ENCODE assay signal across 8 cellular contexts in genomic region chr19:38831142-38831605, GRCh38. TPM values are rescaled to one million over a fixed set of nuclear protein-coding genes. Genes with fewer than 3 reads are reported as not detected.
A peak's percentile ranks its signal among the peaks of the same experiment; 100 is the strongest.
DNase-seq lines count a peak whose midpoint lies in the region; ATAC-seq and TF ChIP-seq lines count a peak whose summit lies in the region.

No MANE protein-coding gene starts in this region.

- peak overlapping the region; percentile 53 to 88 (median 74) for H3K4me3 ChIP-seq in esophagus squamous epithelium
- peak overlapping the region; percentile 45 to 99 for H3K4me3 ChIP-seq in muscle layer of colon (ENCODE audit: low read depth in 1 of 2, low read length in 2 of 2)
- H3K4me3 ChIP-seq in urinary bladder (ENCODE audit: low read depth, low read length) = peak overlapping the region; percentile 58

- H3K4me1 ChIP-seq in esophagus squamous epithelium (peaks cover 24 to 65% (median 39%) of the 10 kb centered on the region in 3 donors), muscle layer of colon (ENCODE audit: insufficient read depth, low read length) (peaks cover 31% of the 10 kb centered on the region), urinary bladder (ENCODE audit: insufficient read depth) (no peaks in the 10 kb centered on the region)

- no peak for TF ChIP-seq CTCF in VCaP (conservative IDR thresholded peaks at IDR 0.05)
- no peak for TF ChIP-seq CTCF in esophagus squamous epithelium (IDR thresholded peaks at IDR 0.05)

- H3K36me3 ChIP-seq in esophagus squamous epithelium = peaks cover 13 to 60% (median 27%) of the 10 kb centered on the region in 3 donors
- H3K36me3 ChIP-seq in muscle layer of colon (ENCODE audit: insufficient read depth, low read length) = peaks cover 30% of the 10 kb centered on the region
- H3K36me3 ChIP-seq in urinary bladder (ENCODE audit: insufficient read depth) = peaks cover 2% of the 10 kb centered on the region

- intact Hi-C loops in esophagus squamous epithelium (cut with DNase I) = loop anchor here (10.0 kb wide), 1 partner anchor 96 kb away; no protein-coding TSS in a partner anchor

- peak overlapping the region; percentile 90 for H3K9ac ChIP-seq in muscle layer of colon (ENCODE audit: low read length)

- H3K27ac ChIP-seq in VCaP (peak overlapping the region; percentile 100), esophagus squamous epithelium (peak overlapping the region; percentile 87 to 95 (median 93)), muscle layer of colon (ENCODE audit: low read depth, low read length) (peak overlapping the region; percentile 71), urinary bladder (ENCODE audit: low read depth) (peak overlapping the region; percentile 94)

- no peak for TF ChIP-seq POLR2A in esophagus squamous epithelium (IDR thresholded peaks at IDR 0.05)

- H3K9me3 ChIP-seq in esophagus squamous epithelium (no peaks in the 10 kb centered on the region), muscle layer of colon (ENCODE audit: low read length) (no peaks in the 10 kb centered on the region)

- WGBS in esophagus squamous epithelium, 2 donors = 0% methylated on average over 5 to 7 of the region's 16 CpGs
- WGBS in urinary bladder = 3% methylated on average over 16 of the region's 16 CpGs

- peak; percentile 36 for DNase-seq in activated CD4-positive, alpha-beta T cell treated with anti-CD3 and anti-CD28 coated beads for 48 hours
- no peak for DNase-seq in activated CD4-positive, alpha-beta T cell treated with anti-CD3 and anti-CD28 coated beads, Interleukin-2, amount 50 U/mL, for 4 hours
- peak; percentile 87 for DNase-seq in HuH-7.5 (ENCODE audit: low spot score)
- DNase-seq in esophagus squamous epithelium (lab: John Stamatoyannopoulos, UW) = no peak

- ATAC-seq in GM21786 (IDR thresholded peaks at IDR 0.05; ENCODE audit: unreplicated experiment) = peak; percentile 40

- H3K27me3 ChIP-seq in esophagus squamous epithelium (no peaks in the 10 kb centered on the region), muscle layer of colon (ENCODE audit: control insufficient read depth in 1 of 2, insufficient read depth in 2 of 2, low read length in 2 of 2) (no peaks in the 10 kb centered on the region)

RNA-seq across cellular contexts. Expression of gene ECH1, which starts 0.4 kb away (rescaled TPM):
- total RNA-seq in esophagus squamous epithelium = 100 to 1,000 TPM in 1 of 4 donors, 10 to 100 TPM in 3; 63.4 to 129 (median 85.9) TPM
- 27.2 TPM for total RNA-seq in urinary bladder
- polyA plus RNA-seq in urinary bladder = 267 TPM

RNA-seq across cellular contexts. Expression of gene LGALS4, which starts 18.4 kb away (rescaled TPM):
- total RNA-seq in esophagus squamous epithelium (under 1 TPM in 2 of 4 donors, not detected in 2; 0.62 to 0.76 TPM), urinary bladder (1.7 TPM)
- polyA plus RNA-seq in urinary bladder = 2.2 TPM

RNA-seq across cellular contexts. Expression of gene HNRNPL, which starts 18.6 kb away (rescaled TPM):
- 100 to 1,000 TPM; 136 to 186 (median 167) TPM for total RNA-seq in esophagus squamous epithelium
- total RNA-seq in urinary bladder = 193 TPM
- 184 TPM for polyA plus RNA-seq in urinary bladder

RNA-seq across cellular contexts. Expression of gene LGALS7B, which starts 42.2 kb away (rescaled TPM):
- total RNA-seq in esophagus squamous epithelium (1,000 to 10,000 TPM in 3 of 4 donors, 100 to 1,000 TPM in 1; 871 to 2,466 (median 1,613) TPM), urinary bladder (1.2 TPM)
- polyA plus RNA-seq in urinary bladder = not detected

RNA-seq across cellular contexts. Expression of gene RINL, which starts 46.9 kb away (rescaled TPM):
- total RNA-seq in esophagus squamous epithelium (10 to 100 TPM in 1 of 4 donors, 1 to 10 TPM in 3; 4.8 to 14.9 (median 5.7) TPM), urinary bladder (3.3 TPM)
- polyA plus RNA-seq in urinary bladder = 6.7 TPM

Comparison
In these comparisons a context has a peak if more than half of its experiments do, and no peak if none do; other contexts are left out.
1. DNase-seq: peak in activated CD4-positive, alpha-beta T cell treated with anti-CD3 and anti-CD28 coated beads for 48 hours (single experiment) and HuH-7.5 (single experiment); none in activated CD4-positive, alpha-beta T cell treated with anti-CD3 and anti-CD28 coated beads, Interleukin-2, amount 50 U/mL, for 4 hours (0 of 2) and esophagus squamous epithelium (single experiment).
2. Peak in every context shown above with its lines, with median percentiles within 50 percentile points of each other: H3K27ac ChIP-seq and H3K4me3 ChIP-seq.